Comparison of ENCODE assay signal across 1 cellular context in genomic region chr6:83067448-83068413, GRCh38.
TF ChIP-seq lines count a peak whose summit lies in the region.

A gene with protein sequence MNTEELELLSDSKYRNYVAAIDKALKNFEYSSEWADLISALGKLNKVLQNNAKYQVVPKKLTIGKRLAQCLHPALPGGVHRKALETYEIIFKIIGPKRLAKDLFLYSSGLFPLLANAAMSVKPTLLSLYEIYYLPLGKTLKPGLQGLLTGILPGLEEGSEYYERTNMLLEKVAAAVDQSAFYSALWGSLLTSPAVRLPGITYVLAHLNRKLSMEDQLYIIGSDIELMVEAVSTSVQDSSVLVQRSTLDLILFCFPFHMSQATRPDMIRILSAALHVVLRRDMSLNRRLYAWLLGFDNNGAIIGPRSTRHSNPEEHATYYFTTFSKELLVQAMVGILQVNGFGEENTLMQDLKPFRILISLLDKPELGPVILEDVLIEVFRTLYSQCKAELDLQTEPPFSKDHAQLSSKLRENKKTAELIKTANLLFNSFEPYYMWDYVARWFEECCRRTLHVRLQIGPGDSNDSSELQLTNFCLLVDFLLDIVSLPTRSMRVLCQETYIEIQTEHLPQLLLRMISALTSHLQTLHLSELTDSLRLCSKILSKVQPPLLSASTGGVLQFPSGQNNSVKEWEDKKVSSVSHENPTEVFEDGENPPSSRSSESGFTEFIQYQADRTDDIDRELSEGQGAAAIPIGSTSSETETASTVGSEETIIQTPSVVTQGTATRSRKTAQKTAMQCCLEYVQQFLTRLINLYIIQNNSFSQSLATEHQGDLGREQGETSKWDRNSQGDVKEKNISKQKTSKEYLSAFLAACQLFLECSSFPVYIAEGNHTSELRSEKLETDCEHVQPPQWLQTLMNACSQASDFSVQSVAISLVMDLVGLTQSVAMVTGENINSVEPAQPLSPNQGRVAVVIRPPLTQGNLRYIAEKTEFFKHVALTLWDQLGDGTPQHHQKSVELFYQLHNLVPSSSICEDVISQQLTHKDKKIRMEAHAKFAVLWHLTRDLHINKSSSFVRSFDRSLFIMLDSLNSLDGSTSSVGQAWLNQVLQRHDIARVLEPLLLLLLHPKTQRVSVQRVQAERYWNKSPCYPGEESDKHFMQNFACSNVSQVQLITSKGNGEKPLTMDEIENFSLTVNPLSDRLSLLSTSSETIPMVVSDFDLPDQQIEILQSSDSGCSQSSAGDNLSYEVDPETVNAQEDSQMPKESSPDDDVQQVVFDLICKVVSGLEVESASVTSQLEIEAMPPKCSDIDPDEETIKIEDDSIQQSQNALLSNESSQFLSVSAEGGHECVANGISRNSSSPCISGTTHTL (N-terminal part only) (plus strand): TSS chr6:83067671. CDS start chr6:83096978, 29,307 bp downstream.

TF ChIP-seq in HCT116, 20 proteins besides CTCF, POLR2A, EP300 and RAD21 (continued from another document):
- TF ChIP-seq ZNF274 (IDR thresholded peaks at IDR 0.05; ENCODE audit: low read depth, low read length), result no peak
